In genomic region chr14:56630707-56631106, GRCh38 we compare ENCODE assay signal across 29 cellular contexts. TPM values are rescaled to one million over a fixed set of nuclear protein-coding genes. Genes with fewer than 3 reads are reported as not detected.
DNase-seq lines count a peak whose midpoint lies in the region; ATAC-seq, FAIRE-seq and TF ChIP-seq lines count a peak whose summit lies in the region.
"Had no signal": no experiment of that assay in that cellular context is flagged by ENCODE, and none has a peak within 500 bp of the region (broad histone marks: within the 10 kb centered on the region; RNA-seq: fewer than 3 reads in every experiment).

No MANE protein-coding gene starts in this region.

- no peak for TF ChIP-seq CTCF in AG10803 (conservative IDR thresholded peaks at IDR 0.05; ENCODE audit: low read length)
- TF ChIP-seq CTCF in cardiac fibroblast (IDR thresholded peaks at IDR 0.05; ENCODE audit: low read depth, low read length) = no peak
- no peak for TF ChIP-seq CTCF in Calu3 (IDR thresholded peaks at IDR 0.05; ENCODE audit: unreplicated experiment)

- no peaks in the 10 kb centered on the region for H3K4me1 Mint-ChIP-seq in Calu3 (ENCODE audit: low read depth, unreplicated experiment)
- H3K4me1 Mint-ChIP-seq in stimulated activated effector memory CD8-positive, alpha-beta T cell treated with anti-CD3 and anti-CD28 coated beads, Interleukin-12 subunit alpha, Interleukin-12 subunit beta, amount 100 ng/mL, for 72 hours = no peaks in the 10 kb centered on the region
- H3K4me1 Mint-ChIP-seq in activated naive CD4-positive, alpha-beta T cell treated with anti-CD3 and anti-CD28 coated beads, Interleukin-2, amount 10 ng/mL, durations not matched to agents 7 days and 5 days = no peaks in the 10 kb centered on the region
- H3K4me1 Mint-ChIP-seq: activated CD4-positive, alpha-beta memory T cell treated with anti-CD3 and anti-CD28 coated beads, Interleukin-2, amount 10 ng/mL, durations not matched to agents 7 days and 5 days had no signal

- DNase-seq in AG10803 (ENCODE audit: low read depth) (peak; percentile 68), HTR-8/SVneo (ENCODE audit: insufficient read length, low spot score) (no peak), cardiac fibroblast (ENCODE audit: low read depth in 2 of 2) (peak; percentile 6 to 35), fibroblast of the conjunctiva (ENCODE audit: low read depth) (peak; percentile 51), Calu3 (no peak)
- DNase-seq in stimulated activated naive CD8-positive, alpha-beta T cell treated with anti-CD3 and anti-CD28 coated beads, Interleukin-15, Interleukin-2, amounts not matched to agents 100 U/mL and 50 U/mL, for 24 hours = no peak
- DNase-seq in stimulated activated effector memory CD8-positive, alpha-beta T cell treated with anti-CD3 and anti-CD28 coated beads, Interleukin-12 subunit alpha, Interleukin-12 subunit beta, amount 100 ng/mL, for 72 hours (ENCODE audit: low spot score in 2 of 2) = no peak
- no peak for DNase-seq in activated naive CD4-positive, alpha-beta T cell treated with anti-CD3 and anti-CD28 coated beads, Interleukin-2, amount 10 ng/mL, durations not matched to agents 7 days and 5 days
- DNase-seq: activated CD4-positive, alpha-beta memory T cell treated with anti-CD3 and anti-CD28 coated beads, Interleukin-2, amount 10 ng/mL, durations not matched to agents 7 days and 5 days; activated CD4-positive, CD25-positive, alpha-beta regulatory T cell treated with anti-CD3 and anti-CD28 coated beads, Interleukin-2, amount 50 U/mL, for 72 hours; activated CD8-positive, alpha-beta memory T cell treated with anti-CD3 and anti-CD28 coated beads, Interleukin-2, amount 50 U/mL, for 48 hours; Caco-2; cerebellar nuclear complex; DMS79 treated with DMSO at 0.1 percent for 48 hours; dorsolateral prefrontal cortex; gastrocnemius medialis; left cardiac atrium; NCI-H1105 treated with DMSO at 0.1 percent for 48 hours; NCI-H2029; NCI-H748 treated with DMSO at 0.1 percent for 48 hours; stimulated activated CD4-positive, alpha-beta T cell treated with anti-CD3 and anti-CD28 coated beads, Interleukin-2, amount 100 ng/mL, for 48 hours; upper lobe of left lung had no signal

- no TSS peak for BruUV-seq in Calu3 (replicated peaks; lab: Mats Ljungman, UMichigan)

- intact Hi-C loops in Calu3 (cut with micrococcal nuclease; ENCODE audit: unreplicated experiment) = no loop called here

- H3K4me3 ChIP-seq in AG10803 (ENCODE audit: low read length) (no peak overlapping the region), cardiac fibroblast (replicated peaks in 1 of 2; ENCODE audit: low read depth in 2 of 2, low read length in 2 of 2) (no peak overlapping the region)
- H3K4me3 ChIP-seq: ascending aorta, BLaER1, dorsolateral prefrontal cortex, gastrocnemius medialis, SK-N-MC, upper lobe of left lung had no signal

- peak; percentile 75 for FAIRE-seq in HTR-8/SVneo (lab: Jason Lieb, UNC)
- FAIRE-seq: H1, TTC549 had no signal

- H3K27me3 Mint-ChIP-seq in Calu3 (ENCODE audit: unreplicated experiment) = no peaks in the 10 kb centered on the region
- no peaks in the 10 kb centered on the region for H3K27me3 Mint-ChIP-seq in activated naive CD4-positive, alpha-beta T cell treated with anti-CD3 and anti-CD28 coated beads, Interleukin-2, amount 10 ng/mL, durations not matched to agents 7 days and 5 days
- H3K27me3 Mint-ChIP-seq: activated CD4-positive, alpha-beta memory T cell treated with anti-CD3 and anti-CD28 coated beads, Interleukin-2, amount 10 ng/mL, durations not matched to agents 7 days and 5 days; activated naive CD8-positive, alpha-beta T cell had no signal

- peaks cover 7% of the 10 kb centered on the region for H3K9me3 Mint-ChIP-seq in Calu3 (ENCODE audit: low read depth, unreplicated experiment)
- peaks cover 4% of the 10 kb centered on the region for H3K9me3 Mint-ChIP-seq in stimulated activated effector memory CD8-positive, alpha-beta T cell treated with anti-CD3 and anti-CD28 coated beads, Interleukin-12 subunit alpha, Interleukin-12 subunit beta, amount 100 ng/mL, for 72 hours
- peaks cover 12% of the 10 kb centered on the region for H3K9me3 Mint-ChIP-seq in activated naive CD4-positive, alpha-beta T cell treated with anti-CD3 and anti-CD28 coated beads, Interleukin-2, amount 10 ng/mL, durations not matched to agents 7 days and 5 days

- H3K27ac Mint-ChIP-seq in Calu3 (ENCODE audit: unreplicated experiment) = no peak overlapping the region
- H3K27ac Mint-ChIP-seq in stimulated activated effector memory CD8-positive, alpha-beta T cell treated with anti-CD3 and anti-CD28 coated beads, Interleukin-12 subunit alpha, Interleukin-12 subunit beta, amount 100 ng/mL, for 72 hours = no peak overlapping the region
- no peak overlapping the region for H3K27ac Mint-ChIP-seq in activated naive CD4-positive, alpha-beta T cell treated with anti-CD3 and anti-CD28 coated beads, Interleukin-2, amount 10 ng/mL, durations not matched to agents 7 days and 5 days
- H3K27ac Mint-ChIP-seq: activated CD4-positive, alpha-beta memory T cell treated with anti-CD3 and anti-CD28 coated beads, Interleukin-2, amount 10 ng/mL, durations not matched to agents 7 days and 5 days; activated naive CD8-positive, alpha-beta T cell; activated T-helper 2 cell treated with anti-CD3 and anti-CD28 coated beads, Interferon-gamma antibody, Interleukin-2, Interleukin-4, amounts not matched to agents 10 μg/mL and 5 μg/mL and 100 μg/mL, durations not matched to agents 14 hours and 24 hours and 36 hours had no signal

- no peak overlapping the region for H3K4me3 Mint-ChIP-seq in Calu3 (ENCODE audit: low read depth, unreplicated experiment)
- no peak overlapping the region for H3K4me3 Mint-ChIP-seq in stimulated activated effector memory CD8-positive, alpha-beta T cell treated with anti-CD3 and anti-CD28 coated beads, Interleukin-12 subunit alpha, Interleukin-12 subunit beta, amount 100 ng/mL, for 72 hours
- H3K4me3 Mint-ChIP-seq in activated naive CD4-positive, alpha-beta T cell treated with anti-CD3 and anti-CD28 coated beads, Interleukin-2, amount 10 ng/mL, durations not matched to agents 7 days and 5 days = no peak overlapping the region
- H3K4me3 Mint-ChIP-seq: activated CD4-positive, alpha-beta memory T cell treated with anti-CD3 and anti-CD28 coated beads, Interleukin-2, amount 10 ng/mL, durations not matched to agents 7 days and 5 days; activated naive CD8-positive, alpha-beta T cell had no signal

- ATAC-seq in stimulated activated naive CD8-positive, alpha-beta T cell treated with anti-CD3 and anti-CD28 coated beads, Interleukin-15, Interleukin-2, amounts not matched to agents 100 U/mL and 50 U/mL, for 24 hours = no peak
- ATAC-seq in stimulated activated effector memory CD8-positive, alpha-beta T cell treated with anti-CD3 and anti-CD28 coated beads, Interleukin-12 subunit alpha, Interleukin-12 subunit beta, amount 100 ng/mL, for 72 hours = no peak
- ATAC-seq: gastrocnemius medialis, left cardiac atrium had no signal

- H3K36me3 Mint-ChIP-seq in Calu3 (ENCODE audit: insufficient read depth, unreplicated experiment) = no peaks in the 10 kb centered on the region
- peaks cover 91% of the 10 kb centered on the region for H3K36me3 Mint-ChIP-seq in stimulated activated effector memory CD8-positive, alpha-beta T cell treated with anti-CD3 and anti-CD28 coated beads, Interleukin-12 subunit alpha, Interleukin-12 subunit beta, amount 100 ng/mL, for 72 hours
- H3K36me3 Mint-ChIP-seq in activated naive CD4-positive, alpha-beta T cell treated with anti-CD3 and anti-CD28 coated beads, Interleukin-2, amount 10 ng/mL, durations not matched to agents 7 days and 5 days = peaks cover 59% of the 10 kb centered on the region

- CTCF ChIA-PET in Calu3 (lab: Charles Lee) = no interaction called here
- CTCF ChIA-PET in activated naive CD4-positive, alpha-beta T cell treated with anti-CD3 and anti-CD28 coated beads, Interleukin-2, amount 10 ng/mL, durations not matched to agents 7 days and 5 days (lab: Charles Lee) = no interaction called here

RNA-seq across cellular contexts. Expression of gene TMEM260, which starts 51.1 kb away (rescaled TPM):
- 18.3 and 24.1 TPM in 2 replicates for total RNA-seq in Calu3 (2022)

Comparison
In these comparisons a context has a peak if more than half of its experiments do, and no peak if none do; other contexts are left out.
1. DNase-seq: peak in AG10803 (single experiment), cardiac fibroblast (2 of 2) and fibroblast of the conjunctiva (single experiment); none in HTR-8/SVneo (single experiment), stimulated activated naive CD8-positive, alpha-beta T cell treated with anti-CD3 and anti-CD28 coated beads, Interleukin-15, Interleukin-2, amounts not matched to agents 100 U/mL and 50 U/mL, for 24 hours (single experiment), Calu3 (single experiment), stimulated activated effector memory CD8-positive, alpha-beta T cell treated with anti-CD3 and anti-CD28 coated beads, Interleukin-12 subunit alpha, Interleukin-12 subunit beta, amount 100 ng/mL, for 72 hours (0 of 2) and activated naive CD4-positive, alpha-beta T cell treated with anti-CD3 and anti-CD28 coated beads, Interleukin-2, amount 10 ng/mL, durations not matched to agents 7 days and 5 days (single experiment).